Comparison of ENCODE assay signal across 8 cellular contexts in genomic region chr18:13725566-13726227, GRCh38. TPM values are rescaled to one million over a fixed set of nuclear protein-coding genes. Genes with fewer than 3 reads are reported as not detected.
A peak's percentile ranks its signal among the peaks of the same experiment; 100 is the strongest.
DNase-seq lines count a peak whose midpoint lies in the region; ATAC-seq and TF ChIP-seq lines count a peak whose summit lies in the region.

No MANE protein-coding gene starts in this region.

- H3K27me3 Mint-ChIP-seq in naive thymus-derived CD4-positive, alpha-beta T cell = no peaks in the 10 kb centered on the region

- peaks cover 97% of the 10 kb centered on the region for H3K79me2 ChIP-seq in PC-9 (ENCODE audit: low read depth)

- intact Hi-C loops in PC-9 (cut with micrococcal nuclease; ENCODE audit: unreplicated experiment) = loop anchor here (1.0 to 5.0 kb wide), 3 partner anchors 15 to 75 kb away; no protein-coding TSS in a partner anchor
- intact Hi-C loops in naive thymus-derived CD4-positive, alpha-beta T cell (cut with micrococcal nuclease) = loop anchor here (1.0 to 10.0 kb wide), 21 partner anchors 113 to 1348 kb away; partner anchors contain the start of genes CEP192 (in 2 of the 2), PTPN2 (in 2 of the 2), ZNF519 (in 2 of the 2) and AFG3L2 (in 1 of the 2)

- H3K4me1 Mint-ChIP-seq in naive thymus-derived CD4-positive, alpha-beta T cell = peaks cover 39 to 71% (median 57%) of the 10 kb centered on the region in 7 donors

- H4K20me1 ChIP-seq in PC-9 (ENCODE audit: insufficient read depth) = peaks cover 9% of the 10 kb centered on the region

- H2AFZ ChIP-seq in PC-9 = peak overlapping the region; percentile 92

- H3K27ac Mint-ChIP-seq in naive thymus-derived CD4-positive, alpha-beta T cell = peak overlapping the region in 8 of 9 donors; percentile 26 to 99 (median 81)

- no peaks in the 10 kb centered on the region for H3K9me2 ChIP-seq in PC-9 (ENCODE audit: insufficient read depth)

- ATAC-seq in GM19351 (IDR thresholded peaks at IDR 0.05; ENCODE audit: unreplicated experiment) = peak; percentile 19
- no peak for ATAC-seq in naive thymus-derived CD4-positive, alpha-beta T cell
- no peak for ATAC-seq in HG02678 (IDR thresholded peaks at IDR 0.05; ENCODE audit: unreplicated experiment)
- no peak for ATAC-seq in GM21515 (IDR thresholded peaks at IDR 0.05; ENCODE audit: unreplicated experiment)

- CTCF ChIA-PET in PC-9 (lab: Charles Lee) = interaction anchor here (0.6 to 1.6 kb wide), 3 partner anchors 72 to 746 kb away, joined by 3 to 8 read pairs (median 6); no protein-coding TSS in a partner anchor
- CTCF ChIA-PET in naive thymus-derived CD4-positive, alpha-beta T cell (lab: Charles Lee) = interaction anchor here (2.4 kb wide), 1 partner anchor 509 kb away, joined by 10 read pairs; no protein-coding TSS in a partner anchor

- H3K4me1 ChIP-seq in BE2C (no peaks in the 10 kb centered on the region), PC-9 (replicated peaks; ENCODE audit: insufficient read depth) (peaks cover 19% of the 10 kb centered on the region)
- peaks cover 6% of the 10 kb centered on the region for H3K4me1 ChIP-seq in effector memory CD4-positive, alpha-beta T cell (ENCODE audit: control insufficient read depth, insufficient read depth, low read length, poor library complexity, severe bottlenecking)
- H3K4me1 ChIP-seq in naive thymus-derived CD4-positive, alpha-beta T cell (ENCODE audit: control insufficient read depth in 2 of 2, insufficient read depth in 2 of 2, low read length in 2 of 2) = peaks cover 17 to 36% of the 10 kb centered on the region in 2 donors

- H3K27ac ChIP-seq in PC-9 = peak overlapping the region; percentile 82
- H3K27ac ChIP-seq in effector memory CD4-positive, alpha-beta T cell (ENCODE audit: insufficient read depth, low read length, poor library complexity, severe bottlenecking) = peak overlapping the region; percentile 89
- peak overlapping the region; percentile 98 for H3K27ac ChIP-seq in naive thymus-derived CD4-positive, alpha-beta T cell (ENCODE audit: low read depth, low read length)

- peaks cover 0 to 3% (median 0%) of the 10 kb centered on the region in 11 donors for H3K9me3 Mint-ChIP-seq in naive thymus-derived CD4-positive, alpha-beta T cell

- peak overlapping the region; percentile 85 to 97 (median 90) for H3K4me3 Mint-ChIP-seq in naive thymus-derived CD4-positive, alpha-beta T cell

- peak overlapping the region; percentile 85 for H3K4me2 ChIP-seq in PC-9

- peak overlapping the region; percentile 79 for H3K4me3 ChIP-seq in BE2C (ENCODE audit: low read depth, low read length)
- H3K4me3 ChIP-seq in PC-9 = peak overlapping the region; percentile 97
- H3K4me3 ChIP-seq in effector memory CD4-positive, alpha-beta T cell (ENCODE audit: insufficient read depth, low read depth, low read length, poor library complexity, severe bottlenecking) = peak overlapping the region; percentile 98
- H3K4me3 ChIP-seq in naive thymus-derived CD4-positive, alpha-beta T cell (ENCODE audit: low read length) = peak overlapping the region; percentile 95

- no peaks in the 10 kb centered on the region for H3K9me3 ChIP-seq in BE2C
- no peaks in the 10 kb centered on the region for H3K9me3 ChIP-seq in PC-9 (ENCODE audit: insufficient read depth, low read depth)
- H3K9me3 ChIP-seq in effector memory CD4-positive, alpha-beta T cell (ENCODE audit: control insufficient read depth, low read length) = no peaks in the 10 kb centered on the region
- H3K9me3 ChIP-seq in naive thymus-derived CD4-positive, alpha-beta T cell (ENCODE audit: control insufficient read depth in 2 of 3, low read length in 3 of 3) = no peaks in the 10 kb centered on the region

- H3F3A ChIP-seq in PC-9 (ENCODE audit: insufficient read depth, low read depth) = no peaks in the 10 kb centered on the region

- POLR2A ChIA-PET in PC-9 (lab: Charles Lee; ENCODE audit: unreplicated experiment) = interaction anchor here (0.6 to 0.7 kb wide), 4 partner anchors 87 to 821 kb away, joined by 3 to 13 read pairs (median 5); no protein-coding TSS in a partner anchor
- POLR2A ChIA-PET in naive thymus-derived CD4-positive, alpha-beta T cell (lab: Charles Lee) = interaction anchor here (0.6 to 1.7 kb wide), 4 partner anchors 410 to 1349 kb away, joined by 3 to 7 read pairs (median 4); partner anchors contain the start of gene AFG3L2

- no peaks in the 10 kb centered on the region for H3K36me3 ChIP-seq in BE2C
- 0 out of 2 replicates have a peak, but pooled peaks cover 8% of the 10 kb centered on the region for H3K36me3 ChIP-seq in PC-9 (ENCODE audit: low read depth)
- no peaks in the 10 kb centered on the region for H3K36me3 ChIP-seq in effector memory CD4-positive, alpha-beta T cell (ENCODE audit: control insufficient read depth, insufficient read depth, low read length)
- peaks cover 0 to 5% (median 0%) of the 10 kb centered on the region in 3 experiments for H3K36me3 ChIP-seq in naive thymus-derived CD4-positive, alpha-beta T cell (ENCODE audit: control insufficient read depth in 2 of 3, insufficient read depth in 3 of 3, low read length in 3 of 3)

- TF ChIP-seq CTCF in BE2C (IDR thresholded peaks at IDR 0.05; ENCODE audit: low read depth, low read length) = no peak
- TF ChIP-seq CTCF in PC-9 (conservative IDR thresholded peaks at IDR 0.05) = no peak

- DNase-seq in BE2C = no peak
- peak; percentile 3 to 33 for DNase-seq in PC-9
- DNase-seq in effector memory CD4-positive, alpha-beta T cell = no peak
- peak in 3 of 9 donors; percentile 5 to 13 (median 11) for DNase-seq in naive thymus-derived CD4-positive, alpha-beta T cell
- DNase-seq in DMS53 treated with DMSO at 0.1 percent for 48 hours (lab: John Stamatoyannopoulos, UW; ENCODE audit: unreplicated experiment) = no peak

- H3K27me3 ChIP-seq in BE2C (no peaks in the 10 kb centered on the region), PC-9 (ENCODE audit: insufficient read depth, low read depth) (no peaks in the 10 kb centered on the region)
- H3K27me3 ChIP-seq in effector memory CD4-positive, alpha-beta T cell (replicated peaks; ENCODE audit: control insufficient read depth, insufficient read depth, low read length, poor library complexity, severe bottlenecking) = no peaks in the 10 kb centered on the region
- no peaks in the 10 kb centered on the region for H3K27me3 ChIP-seq in naive thymus-derived CD4-positive, alpha-beta T cell (ENCODE audit: control insufficient read depth in 2 of 2, insufficient read depth in 2 of 2, low read length in 2 of 2)

- TSS peak; percentile 44 for BruUV-seq in PC-9 (replicated peaks; lab: Mats Ljungman, UMichigan)

- H3K36me3 Mint-ChIP-seq in naive thymus-derived CD4-positive, alpha-beta T cell = peaks cover 0 to 27% (median 6%) of the 10 kb centered on the region in 5 donors

RNA-seq across cellular contexts. Expression of gene FAM210A, which starts 0.7 kb away (rescaled TPM):
- polyA plus RNA-seq in BE2C (2012; ENCODE audit: insufficient read depth, insufficient read length, low read depth) = 6.0 TPM
- total RNA-seq in PC-9 (2021) = 27.3 and 29.3 TPM in 2 replicates
- 10 to 100 TPM in 1 of 5 experiments, 1 to 10 TPM in 4; 5.9 to 31.5 (median 8.1) TPM for total RNA-seq in naive thymus-derived CD4-positive, alpha-beta T cell
- 10 to 100 TPM in 1 of 2 donors, 1 to 10 TPM in 1; 8.6 to 17.9 TPM for polyA plus RNA-seq in naive thymus-derived CD4-positive, alpha-beta T cell

RNA-seq across cellular contexts. Expression of gene RNMT, which starts 0.8 kb away (rescaled TPM):
- polyA plus RNA-seq in BE2C (2012; ENCODE audit: insufficient read depth, insufficient read length, low read depth) = 20.2 TPM
- 32.0 and 48.8 TPM in 2 replicates for total RNA-seq in PC-9 (2021)
- 100 to 1,000 TPM in 1 of 5 experiments, 10 to 100 TPM in 4; 47.0 to 101 (median 53.7) TPM for total RNA-seq in naive thymus-derived CD4-positive, alpha-beta T cell
- 10 to 100 TPM; 35.1 to 81.3 TPM for polyA plus RNA-seq in naive thymus-derived CD4-positive, alpha-beta T cell

Comparison
In these comparisons a context has a peak if more than half of its experiments do, and no peak if none do; other contexts are left out.
1. DNase-seq: peak in PC-9 (2 of 2); none in BE2C (single experiment), effector memory CD4-positive, alpha-beta T cell (0 of 3) and DMS53 treated with DMSO at 0.1 percent for 48 hours (single experiment).
2. Peak in every context shown above with its lines, with median percentiles within 50 percentile points of each other: H3K4me3 ChIP-seq and H3K27ac ChIP-seq.